ENCODE assay signal across 16 cellular contexts in the genomic region with DNA sequence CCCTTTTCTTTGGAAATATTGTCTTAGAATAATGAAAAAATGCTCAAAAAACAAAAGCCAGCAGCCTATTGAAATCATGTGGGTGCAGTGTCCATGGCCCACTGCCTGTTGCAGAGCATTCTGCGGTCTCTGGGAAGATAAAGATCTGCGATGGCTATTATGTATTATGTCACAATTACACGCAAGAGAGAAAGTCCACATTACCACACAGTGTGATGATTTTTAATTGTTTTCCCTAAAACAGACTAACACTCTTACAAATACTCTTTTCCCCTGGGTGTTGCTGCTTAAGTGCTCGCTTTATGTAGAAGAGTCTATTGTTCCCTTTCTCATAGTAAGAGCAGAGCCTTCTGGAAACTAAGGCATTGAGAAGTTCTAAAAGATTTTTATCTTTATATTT.
"Had no signal": no experiment of that assay in that cellular context is flagged by ENCODE, and none has a peak within 500 bp of the region (broad histone marks: within the 10 kb centered on the region; RNA-seq: fewer than 3 reads in every experiment).

No MANE protein-coding gene starts in this region.

- H3K27me3 ChIP-seq: sigmoid colon, transverse colon had no signal

- DNase-seq: activated CD4-positive, alpha-beta T cell treated with anti-CD3 and anti-CD28 coated beads, Interleukin-2, amount 50 U/mL, for 4 hours; activated effector memory CD4-positive, alpha-beta T cell treated with anti-CD3 and anti-CD28 coated beads, Interleukin-2, amount 50 U/mL, for 16 hours; activated T-cell treated with anti-CD3 and anti-CD28 coated beads, Interleukin-2, amount 50 U/mL, for 1 hour; amygdala; cerebellar nuclear complex; dermis blood vessel endothelial cell; erythroblast; hippocampal formation; kidney glomerular epithelial cell; mesendoderm; sigmoid colon; stimulated activated CD4-positive, alpha-beta T cell treated with anti-CD3 and anti-CD28 coated beads, Interleukin-12 subunit alpha, Interleukin-12 subunit beta, amount 100 ng/mL, for 4 hours; stimulated activated naive CD4-positive, alpha-beta T cell; substantia nigra; transverse colon had no signal

- H3K36me3 ChIP-seq: sigmoid colon, transverse colon had no signal

- H3K4me3 ChIP-seq: sigmoid colon, transverse colon had no signal

- ATAC-seq: activated CD4-positive, CD25-positive, alpha-beta regulatory T cell treated with anti-CD3 and anti-CD28 coated beads, Interleukin-2, amount 50 U/mL, for 24 hours had no signal

- H3K9me3 ChIP-seq: sigmoid colon, transverse colon had no signal

- H3K27ac ChIP-seq: sigmoid colon, transverse colon had no signal
